Comparison of ENCODE assay signal across 18 cellular contexts in genomic region chr21:36541721-36542139, GRCh38.
"Had no signal": no experiment of that assay in that cellular context is flagged by ENCODE, and none has a peak within 500 bp of the region (broad histone marks: within the 10 kb centered on the region; RNA-seq: fewer than 3 reads in every experiment).

No MANE protein-coding gene starts in this region.

- FAIRE-seq: bronchial epithelial cell, endothelial cell of umbilical vein, kidney had no signal

- ATAC-seq: gastroesophageal sphincter, heart left ventricle, left lobe of liver had no signal

- H3K4me3 ChIP-seq: adrenal gland, esophagus muscularis mucosa, gastroesophageal sphincter, heart left ventricle, lung, sigmoid colon, spleen, thyroid gland had no signal

- DNase-seq: activated CD4-positive, CD25-positive, alpha-beta regulatory T cell treated with anti-CD3 and anti-CD28 coated beads, Interleukin-2, amount 50 U/mL, for 72 hours; activated gamma-delta T cell; cerebellar nuclear complex; effector memory CD4-positive, alpha-beta T cell; heart left ventricle; kidney; sigmoid colon; spleen; stimulated activated CD4-positive, alpha-beta T cell treated with anti-CD3 and anti-CD28 coated beads, Interleukin-4, amount 100 ng/mL, for 4 hours; stimulated activated naive CD4-positive, alpha-beta T cell; thyroid gland had no signal
